1 cellular context compared by ENCODE assay signal in the genomic region with DNA sequence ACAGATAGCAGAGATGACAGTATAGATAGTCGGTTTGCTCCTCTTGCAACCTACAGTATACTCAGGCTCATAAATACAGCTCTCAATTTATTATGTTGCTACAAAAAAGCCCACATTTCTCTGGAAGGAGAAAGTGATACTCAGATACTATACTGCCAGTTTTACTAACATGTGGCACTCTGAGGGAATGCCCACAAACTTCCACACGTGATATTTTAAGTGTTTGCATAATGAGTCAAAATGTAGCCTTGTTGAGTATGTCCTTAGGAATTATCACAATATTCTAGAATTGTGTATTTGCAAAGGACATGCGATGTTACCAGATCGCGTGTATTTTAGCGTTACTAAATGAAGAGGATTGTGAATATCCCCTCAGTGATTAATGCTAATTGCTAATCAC.
TF ChIP-seq lines count a peak whose summit lies in the region.

No MANE protein-coding gene starts in this region.

TF ChIP-seq in IMR-90, 13 proteins besides CTCF, POLR2A, EP300 and RAD21:
- no peak for TF ChIP-seq MAZ (IDR thresholded peaks at IDR 0.05; ENCODE audit: borderline replicate concordance, low read depth, low read length)
- no peak for TF ChIP-seq BHLHE40 (IDR thresholded peaks at IDR 0.05; ENCODE audit: low read depth, low read length)
- TF ChIP-seq, protein P1, sequence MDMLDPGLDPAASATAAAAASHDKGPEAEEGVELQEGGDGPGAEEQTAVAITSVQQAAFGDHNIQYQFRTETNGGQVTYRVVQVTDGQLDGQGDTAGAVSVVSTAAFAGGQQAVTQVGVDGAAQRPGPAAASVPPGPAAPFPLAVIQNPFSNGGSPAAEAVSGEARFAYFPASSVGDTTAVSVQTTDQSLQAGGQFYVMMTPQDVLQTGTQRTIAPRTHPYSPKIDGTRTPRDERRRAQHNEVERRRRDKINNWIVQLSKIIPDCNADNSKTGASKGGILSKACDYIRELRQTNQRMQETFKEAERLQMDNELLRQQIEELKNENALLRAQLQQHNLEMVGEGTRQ (IDR thresholded peaks at IDR 0.05; ENCODE audit: low read depth, low read length): no peak
- no peak for TF ChIP-seq NFE2L2 (IDR thresholded peaks at IDR 0.05; ENCODE audit: low read depth, low read length)
- TF ChIP-seq FOS (IDR thresholded peaks at IDR 0.05; ENCODE audit: low read depth, low read length): no peak
- TF ChIP-seq CEBPB (IDR thresholded peaks at IDR 0.05; ENCODE audit: low read depth, low read length): no peak
- no peak for TF ChIP-seq MAFK (IDR thresholded peaks at IDR 0.05; ENCODE audit: low read depth, low read length)
